21 cellular contexts compared by ENCODE assay signal in genomic region chr17:17498606-17499301, GRCh38.
"Had no signal": no experiment of that assay in that cellular context is flagged by ENCODE, and none has a peak within 500 bp of the region (broad histone marks: within the 10 kb centered on the region; RNA-seq: fewer than 3 reads in every experiment).

No MANE protein-coding gene starts in this region.

- ATAC-seq: activated CD4-positive, alpha-beta T cell treated with anti-CD3 and anti-CD28 coated beads for 36 hours; activated CD8-positive, alpha-beta T cell treated with anti-CD3 and anti-CD28 coated beads, Interleukin-2, amount 10 ng/mL, durations not matched to agents 7 days and 5 days; activated naive CD4-positive, alpha-beta T cell treated with anti-CD3 and anti-CD28 coated beads, Interleukin-2, amount 50 U/mL, for 72 hours; foreskin keratinocyte; stimulated activated naive B cell treated with anti-CD40 and anti-IgM and Interleukin-4, amounts not matched to agents 10 μg/mL and 1 μg/mL and 100 μg/mL, for 72 hours had no signal

- H3K4me3 Mint-ChIP-seq: activated CD4-positive, alpha-beta T cell treated with anti-CD3 and anti-CD28 coated beads for 36 hours; activated CD8-positive, alpha-beta T cell treated with anti-CD3 and anti-CD28 coated beads, Interleukin-2, amount 10 ng/mL, durations not matched to agents 7 days and 5 days; stimulated activated naive B cell treated with anti-CD40 and anti-IgM and Interleukin-4, amounts not matched to agents 10 μg/mL and 1 μg/mL and 100 μg/mL, for 72 hours had no signal

- H3K9me3 ChIP-seq: thyroid gland, uterus had no signal

- H3K36me3 Mint-ChIP-seq: immature natural killer cell had no signal

- H3K36me3 ChIP-seq: brain microvascular endothelial cell, uterus had no signal

- H3K4me1 ChIP-seq: foreskin keratinocyte had no signal

- H3K27ac Mint-ChIP-seq: activated CD4-positive, alpha-beta T cell treated with anti-CD3 and anti-CD28 coated beads for 36 hours; activated CD8-positive, alpha-beta T cell treated with anti-CD3 and anti-CD28 coated beads, Interleukin-2, amount 10 ng/mL, durations not matched to agents 7 days and 5 days; activated naive CD4-positive, alpha-beta T cell treated with anti-CD3 and anti-CD28 coated beads, Interleukin-2, amount 50 U/mL, for 72 hours; immature natural killer cell; progenitor cell of endocrine pancreas; stimulated activated naive B cell treated with anti-CD40 and anti-IgM and Interleukin-4, amounts not matched to agents 10 μg/mL and 1 μg/mL and 100 μg/mL, for 72 hours had no signal

- H3K27me3 ChIP-seq: brain microvascular endothelial cell, thyroid gland, uterus had no signal

- H3K9me3 Mint-ChIP-seq: activated naive CD4-positive, alpha-beta T cell treated with anti-CD3 and anti-CD28 coated beads, Interleukin-2, amount 50 U/mL, for 72 hours; immature natural killer cell; stimulated activated naive B cell treated with anti-CD40 and anti-IgM and Interleukin-4, amounts not matched to agents 10 μg/mL and 1 μg/mL and 100 μg/mL, for 72 hours had no signal

- H3K27ac ChIP-seq: brain microvascular endothelial cell, foreskin keratinocyte, thyroid gland, uterus, VCaP had no signal

- H3K4me3 ChIP-seq: lung, thyroid gland, uterus had no signal

- DNase-seq: activated CD4-positive, alpha-beta T cell treated with anti-CD3 and anti-CD28 coated beads for 36 hours; activated CD8-positive, alpha-beta memory T cell treated with anti-CD3 and anti-CD28 coated beads, Interleukin-2, amount 50 U/mL, for 4 hours; activated CD8-positive, alpha-beta T cell treated with anti-CD3 and anti-CD28 coated beads, Interleukin-2, amount 10 ng/mL, durations not matched to agents 7 days and 5 days; activated effector memory CD4-positive, alpha-beta T cell treated with anti-CD3 and anti-CD28 coated beads, Interleukin-2, amount 50 U/mL, for 16 hours; activated T-cell treated with anti-CD3 and anti-CD28 coated beads, Interleukin-2, amount 50 U/mL, for 48 hours; amygdala; brain microvascular endothelial cell; effector CD8-positive, alpha-beta T cell; foreskin keratinocyte; immature natural killer cell; midbrain; nucleus accumbens; stimulated activated CD4-positive, alpha-beta T cell treated with anti-CD3 and anti-CD28 coated beads, Interleukin-2, amount 100 ng/mL, for 48 hours; stimulated activated naive B cell treated with anti-CD40 and anti-IgM and Interleukin-4, amounts not matched to agents 10 μg/mL and 1 μg/mL and 100 μg/mL, for 72 hours; T1000; thyroid gland; uterus had no signal
